ENCODE assay signal across 8 cellular contexts in genomic region chr19:893775-894090, GRCh38. TPM values are rescaled to one million over a fixed set of nuclear protein-coding genes. Genes with fewer than 3 reads are reported as not detected.
DNase-seq lines count a peak whose midpoint lies in the region; ATAC-seq and TF ChIP-seq lines count a peak whose summit lies in the region.

No MANE protein-coding gene starts in this region.

- peaks cover 10% of the 10 kb centered on the region for H3K4me1 ChIP-seq in OCI-LY7 (ENCODE audit: insufficient read depth, low read length, poor library complexity, severe bottlenecking)
- H3K4me1 ChIP-seq in psoas muscle = no peaks in the 10 kb centered on the region

- no peak for DNase-seq in GM06990 (ENCODE audit: extremely low read depth, insufficient read length)
- no peak for DNase-seq in OCI-LY7 (ENCODE audit: low spot score)
- no peak for DNase-seq in effector memory CD8-positive, alpha-beta T cell
- peak in 1 of 2 donors; percentile 29 for DNase-seq in psoas muscle
- no peak for DNase-seq in germinal center (ENCODE audit: low spot score)
- DNase-seq in NCI-H2227 (lab: John Stamatoyannopoulos, UW; ENCODE audit: unreplicated experiment) = no peak
- no peak for DNase-seq in occipital lobe (lab: John Stamatoyannopoulos, UW)

- H3K36me3 ChIP-seq in GM06990 (ENCODE audit: control insufficient read depth, insufficient read depth, low read length) = peaks cover 10% of the 10 kb centered on the region
- H3K36me3 ChIP-seq in OCI-LY7 (ENCODE audit: insufficient read depth, low read length) = peaks cover under 1% of the 10 kb centered on the region; the same call in 1 of the 2 replicates
- H3K36me3 ChIP-seq in psoas muscle (ENCODE audit: insufficient read depth in 1 of 2, low read depth in 1 of 2) = peaks cover 9 to 29% of the 10 kb centered on the region in 2 donors

- H3K27me3 Mint-ChIP-seq in effector memory CD8-positive, alpha-beta T cell = no peaks in the 10 kb centered on the region

- no peak overlapping the region for H2AFZ ChIP-seq in OCI-LY7 (ENCODE audit: low read length)

- H3K27me3 ChIP-seq in GM06990 (replicated peaks; ENCODE audit: control insufficient read depth, insufficient read depth, low read length) = no peaks in the 10 kb centered on the region
- H3K27me3 ChIP-seq in psoas muscle (ENCODE audit: insufficient read depth in 3 of 3, low read length in 2 of 3) = no peaks in the 10 kb centered on the region

- peak overlapping the region; percentile 82 to 100 for H3K27ac Mint-ChIP-seq in effector memory CD8-positive, alpha-beta T cell

- H3K9me3 ChIP-seq in OCI-LY7 (ENCODE audit: low read length) = no peaks in the 10 kb centered on the region
- no peaks in the 10 kb centered on the region for H3K9me3 ChIP-seq in psoas muscle

- H4K20me1 ChIP-seq in OCI-LY7 (ENCODE audit: insufficient read depth, low read length) = no peaks in the 10 kb centered on the region

- 59 to 63% (median 60%) methylated on average over 12 of the region's 12 CpGs for WGBS in psoas muscle, 3 donors

- H3K27ac ChIP-seq in OCI-LY7 (ENCODE audit: low read depth, low read length, poor library complexity, severe bottlenecking) (peak overlapping the region; percentile 43), psoas muscle (peak overlapping the region; percentile 94)

- intact Hi-C loops in OCI-LY7 (cut with micrococcal nuclease; ENCODE audit: unreplicated experiment) (loop anchor here (1.0 to 2.0 kb wide), 3 partner anchors 13 to 31 kb away; no protein-coding TSS in a partner anchor), psoas muscle (cut with DNase I) (no loop called here)

- ATAC-seq in effector memory CD8-positive, alpha-beta T cell (replicated peaks) = no peak
- ATAC-seq in psoas muscle (peak in 1 of 4 donors; percentile 13), HG03439 (IDR thresholded peaks at IDR 0.05; ENCODE audit: unreplicated experiment) (no peak)

- CTCF ChIA-PET in OCI-LY7 (lab: Charles Lee; ENCODE audit: unreplicated experiment) = interaction anchor here (0.6 kb wide), 1 partner anchor 38 kb away, joined by 3 read pairs; no protein-coding TSS in a partner anchor

- peak overlapping the region; percentile 49 for H3K4me2 ChIP-seq in OCI-LY7 (ENCODE audit: low read length)

- H3K4me3 Mint-ChIP-seq in effector memory CD8-positive, alpha-beta T cell = peak overlapping the region; percentile 95 to 96

- peaks cover 16 to 18% of the 10 kb centered on the region in 2 donors for H3K4me1 Mint-ChIP-seq in effector memory CD8-positive, alpha-beta T cell (ENCODE audit: low read depth in 2 of 2)

- BruUV-seq in OCI-LY7 (replicated peaks; lab: Mats Ljungman, UMichigan) = no TSS peak

- peak overlapping the region; percentile 89; the same call in 1 of the 2 replicates for H3K4me3 ChIP-seq in GM06990 (replicated peaks; ENCODE audit: low read depth, low read length)
- peak overlapping the region; percentile 91 for H3K4me3 ChIP-seq in OCI-LY7 (ENCODE audit: low read depth, low read length, poor library complexity, severe bottlenecking)
- peak overlapping the region; percentile 87 for H3K4me3 ChIP-seq in psoas muscle

- H3K9me3 Mint-ChIP-seq in effector memory CD8-positive, alpha-beta T cell = no peaks in the 10 kb centered on the region

- TF ChIP-seq CTCF in GM06990 (IDR thresholded peaks at IDR 0.05; ENCODE audit: insufficient read depth, low read length, poor library complexity, severe bottlenecking) (no peak), OCI-LY7 (conservative IDR thresholded peaks at IDR 0.05; ENCODE audit: low read length) (no peak), psoas muscle (IDR thresholded peaks at IDR 0.05) (no peak)

- POLR2A ChIA-PET in OCI-LY7 (lab: Charles Lee) = interaction anchor here (1.1 to 1.5 kb wide), 3 partner anchors 9 to 15 kb away, joined by 3 read pairs; no protein-coding TSS in a partner anchor

- H3K36me3 Mint-ChIP-seq in effector memory CD8-positive, alpha-beta T cell (ENCODE audit: insufficient read depth) = peaks cover 56% of the 10 kb centered on the region

- 0 out of 2 replicates have a peak, but pooled peaks cover 5% of the 10 kb centered on the region for H3K79me2 ChIP-seq in OCI-LY7 (ENCODE audit: insufficient read depth, low read depth, low read length)

- no peaks in the 10 kb centered on the region for H3K9me2 ChIP-seq in OCI-LY7 (ENCODE audit: insufficient read depth, low read length)

RNA-seq across cellular contexts. Expression of gene RNU6-9, which starts 0.4 kb away (rescaled TPM):
- not detected in 2 replicates for total RNA-seq in OCI-LY7 (2014; rRNA removed; shearing (Covaris generic))
- total RNA-seq in OCI-LY7 (2022) = not detected in 2 replicates
- not detected for total RNA-seq in psoas muscle
- polyA plus RNA-seq in psoas muscle = not detected
- total RNA-seq in occipital lobe = not detected

RNA-seq across cellular contexts. Expression of gene MED16, which starts 0.7 kb away (rescaled TPM):
- total RNA-seq in OCI-LY7 (2014; rRNA removed; shearing (Covaris generic)) = 12.9 and 19.1 TPM in 2 replicates
- total RNA-seq in OCI-LY7 (2022) = 54.3 and 61.4 TPM in 2 replicates
- 10 to 100 TPM; 47.0 to 66.5 (median 56.7) TPM for total RNA-seq in psoas muscle
- polyA plus RNA-seq in psoas muscle = 10 to 100 TPM; 30.7 to 55.8 (median 51.3) TPM
- 17.9 TPM for total RNA-seq in occipital lobe

RNA-seq across cellular contexts. Expression of gene R3HDM4, which starts 19.3 kb away (rescaled TPM):
- total RNA-seq in OCI-LY7 (2014; rRNA removed; shearing (Covaris generic)) = 39.5 and 43.5 TPM in 2 replicates
- total RNA-seq in OCI-LY7 (2022) (64.9 and 75.2 TPM in 2 replicates), psoas muscle (10 to 100 TPM; 17.8 to 56.8 (median 50.6) TPM), occipital lobe (31.4 TPM)
- polyA plus RNA-seq in psoas muscle = 10 to 100 TPM; 37.4 to 92.0 (median 60.8) TPM

RNA-seq across cellular contexts. Expression of gene KISS1R, which starts 23.4 kb away (rescaled TPM):
- total RNA-seq in OCI-LY7 (2014; rRNA removed; shearing (Covaris generic)) = not detected in 2 replicates
- not detected in 2 replicates for total RNA-seq in OCI-LY7 (2022)
- not detected for total RNA-seq in psoas muscle
- polyA plus RNA-seq in psoas muscle = under 1 TPM in 1 of 3 donors, not detected in 2; 0.16 TPM
- not detected for total RNA-seq in occipital lobe

RNA-seq across cellular contexts. Expression of gene ARID3A, which starts 32.1 kb away (rescaled TPM):
- 7.9 and 9.9 TPM in 2 replicates for total RNA-seq in OCI-LY7 (2014; rRNA removed; shearing (Covaris generic))
- total RNA-seq in OCI-LY7 (2022) (21.6 and 23.5 TPM in 2 replicates), psoas muscle (1 to 10 TPM; 4.2 to 6.7 (median 4.9) TPM), occipital lobe (8.0 TPM)
- 1 to 10 TPM; 2.3 to 4.2 (median 3.2) TPM for polyA plus RNA-seq in psoas muscle
